In genomic region chr4:1039493-1040343, GRCh38 we compare ENCODE assay signal across 10 cellular contexts. TPM values are rescaled to one million over a fixed set of nuclear protein-coding genes. Genes with fewer than 3 reads are reported as not detected.
A peak's percentile ranks its signal among the peaks of the same experiment; 100 is the strongest.
DNase-seq lines count a peak whose midpoint lies in the region; ATAC-seq and TF ChIP-seq lines count a peak whose summit lies in the region.
"Had no signal": no experiment of that assay in that cellular context is flagged by ENCODE, and none has a peak within 500 bp of the region (broad histone marks: within the 10 kb centered on the region; RNA-seq: fewer than 3 reads in every experiment).

No MANE protein-coding gene starts in this region.

- no peaks in the 10 kb centered on the region for H3K9me2 ChIP-seq in SK-N-SH

- H3K9me3 Mint-ChIP-seq in chondrocyte (ENCODE audit: low read depth) = no peaks in the 10 kb centered on the region
- H3K9me3 Mint-ChIP-seq: T-helper 1 cell treated with Interleukin-12 subunit alpha and Interleukin-12 subunit beta and Interleukin-4 antibody, amounts not matched to agents 30 μg/mL and 1 μg/mL, for 36 hours had no signal

- no peak for DNase-seq in SK-N-SH
- no peak for DNase-seq in chondrocyte (ENCODE audit: low spot score)
- no peak for DNase-seq in lower lobe of right lung
- peak; percentile 84 to 90 for DNase-seq in aorta
- DNase-seq in NCI-H1694 treated with DMSO at 0.1 percent for 48 hours (lab: John Stamatoyannopoulos, UW) = no peak
- no peak for DNase-seq in caudate nucleus (lab: John Stamatoyannopoulos, UW)
- DNase-seq: NCI-H2081 treated with DMSO at 0.1 percent for 48 hours had no signal

- H3K27ac Mint-ChIP-seq in chondrocyte (ENCODE audit: unreplicated experiment) = peak overlapping the region; percentile 80
- H3K27ac Mint-ChIP-seq: T-helper 1 cell treated with Interleukin-12 subunit alpha and Interleukin-12 subunit beta and Interleukin-4 antibody, amounts not matched to agents 30 μg/mL and 1 μg/mL, for 36 hours had no signal

- H3K9ac ChIP-seq in SK-N-SH = no peak overlapping the region

- TF ChIP-seq CTCF in SK-N-SH (IDR thresholded peaks at IDR 0.05) (no peak), chondrocyte (IDR thresholded peaks at IDR 0.05) (no peak), lower lobe of right lung (IDR thresholded peaks at IDR 0.05) (no peak)

- H3K27ac ChIP-seq in SK-N-SH (ENCODE audit: low read depth in 2 of 2, low read length in 1 of 2) (no peak overlapping the region), lower lobe of right lung (peak overlapping the region; percentile 56), aorta (ENCODE audit: low read depth in 1 of 2, low read length in 2 of 2) (peak overlapping the region; percentile 14 to 72), caudate nucleus (ENCODE audit: low read depth, low read length) (no peak overlapping the region)

- H3F3A ChIP-seq in SK-N-SH (replicated peaks; ENCODE audit: insufficient read depth) = peaks cover 3% of the 10 kb centered on the region

- H3K36me3 Mint-ChIP-seq in chondrocyte (ENCODE audit: low read depth) = no peaks in the 10 kb centered on the region

- CTCF ChIA-PET in SK-N-SH (lab: Yijun Ruan, JAX) = no interaction called here

- no peak overlapping the region for H3K4me3 ChIP-seq in SK-N-SH (ENCODE audit: low read depth in 2 of 2, low read length in 1 of 2)
- H3K4me3 ChIP-seq in lower lobe of right lung = no peak overlapping the region
- H3K4me3 ChIP-seq in aorta (ENCODE audit: low read length in 2 of 2) = no peak overlapping the region

- H3K36me3 ChIP-seq in SK-N-SH (replicated peaks in 1 of 2; ENCODE audit: control insufficient read depth in 1 of 2, insufficient read depth in 2 of 2, low read length in 1 of 2) (no peaks in the 10 kb centered on the region), lower lobe of right lung (no peaks in the 10 kb centered on the region), aorta (ENCODE audit: control insufficient read depth in 1 of 2, insufficient read depth in 2 of 2, low read length in 1 of 2) (no peaks in the 10 kb centered on the region)

- ATAC-seq in SK-N-SH treated with all-trans-retinoic acid at 6 μM for 48 hours = peak; percentile 23; the same call in 1 of the 3 replicates
- ATAC-seq in lower lobe of right lung = peak in 1 of 2 donors; percentile 23
- ATAC-seq in aorta (ENCODE audit: low FRiP score) = peak; percentile 53
- ATAC-seq in HG03439 (IDR thresholded peaks at IDR 0.05; ENCODE audit: unreplicated experiment) = no peak

- no peaks in the 10 kb centered on the region for H3K9me3 ChIP-seq in SK-N-SH
- H3K9me3 ChIP-seq in lower lobe of right lung = no peaks in the 10 kb centered on the region
- no peaks in the 10 kb centered on the region for H3K9me3 ChIP-seq in aorta (ENCODE audit: control insufficient read depth, low read length)

- POLR2A ChIA-PET in SK-N-SH (lab: Yijun Ruan, JAX) = no interaction called here

- H3K4me1 Mint-ChIP-seq in chondrocyte (ENCODE audit: low read depth) = peaks cover 54% of the 10 kb centered on the region

- no peak overlapping the region for H3K4me3 Mint-ChIP-seq in chondrocyte (ENCODE audit: unreplicated experiment)
- H3K4me3 Mint-ChIP-seq: T-helper 1 cell treated with Interleukin-12 subunit alpha and Interleukin-12 subunit beta and Interleukin-4 antibody, amounts not matched to agents 30 μg/mL and 1 μg/mL, for 36 hours had no signal

- no peaks in the 10 kb centered on the region for H3K27me3 Mint-ChIP-seq in chondrocyte (ENCODE audit: low read depth)

- H3K27me3 ChIP-seq in SK-N-SH (ENCODE audit: insufficient read depth) (peaks cover under 1% of the 10 kb centered on the region; the same call in 1 of the 2 replicates), lower lobe of right lung (ENCODE audit: low read depth) (peaks cover 21% of the 10 kb centered on the region), aorta (ENCODE audit: control insufficient read depth in 1 of 2, insufficient read depth in 2 of 2, low read length in 1 of 2) (no peaks in the 10 kb centered on the region)

- no peaks in the 10 kb centered on the region for H3K79me2 ChIP-seq in SK-N-SH (ENCODE audit: insufficient read depth)

- no peak overlapping the region for H2AFZ ChIP-seq in SK-N-SH (ENCODE audit: low read depth)

- no peaks in the 10 kb centered on the region for H4K20me1 ChIP-seq in SK-N-SH (ENCODE audit: insufficient read depth)

- H3K4me1 ChIP-seq in SK-N-SH (ENCODE audit: control insufficient read depth in 1 of 2, insufficient read depth in 2 of 2, low read depth in 1 of 2, low read length in 1 of 2) (peaks cover 3 to 21% of the 10 kb centered on the region in 2 experiments; a peak in 2 of 4 replicates), lower lobe of right lung (peaks cover 28% of the 10 kb centered on the region), aorta (ENCODE audit: control insufficient read depth in 1 of 2, insufficient read depth in 2 of 2, low read length in 2 of 2) (no peaks in the 10 kb centered on the region)

- H3K4me2 ChIP-seq in SK-N-SH = no peak overlapping the region

- WGBS in SK-N-SH (ENCODE audit: low lambda C conversion rate) = 90% methylated on average over 9 of the region's 20 CpGs
- 26 to 31% methylated on average over 19 to 20 of the region's 20 CpGs for WGBS in aorta, 2 donors

- no peak for TF ChIP-seq RAD21 in SK-N-SH (IDR thresholded peaks at IDR 0.05; ENCODE audit: low read length)

- intact Hi-C loops in lower lobe of right lung (cut with DNase I) = no loop called here
- intact Hi-C loops in aorta (cut with DNase I) = loop anchor here in 1 of 2 donors (10.0 kb wide), 1 partner anchor 675 kb away; the partner anchor contains the start of gene SLBP

- no peak for TF ChIP-seq EP300 in SK-N-SH (IDR thresholded peaks at IDR 0.05; ENCODE audit: borderline replicate concordance in 1 of 2, low read depth in 1 of 2, low read length in 1 of 2)

TF ChIP-seq in SK-N-SH treated with all-trans-retinoic acid at 6 μM for 48 hours, 23 proteins besides CTCF, POLR2A, EP300 and RAD21 (continues in another document):
- no peak for TF ChIP-seq ZC3H10 (CRISPR knock-in tag; IDR thresholded peaks at IDR 0.05)
- TF ChIP-seq OSR1 (CRISPR knock-in tag; IDR thresholded peaks at IDR 0.05) = no peak
- no peak for TF ChIP-seq SNAI2 (CRISPR knock-in tag; IDR thresholded peaks at IDR 0.05)
- no peak for TF ChIP-seq ZFP30 (CRISPR knock-in tag; IDR thresholded peaks at IDR 0.05)
- TF ChIP-seq CSRNP3 (CRISPR knock-in tag; IDR thresholded peaks at IDR 0.05) = no peak
- TF ChIP-seq PPARA (CRISPR knock-in tag; IDR thresholded peaks at IDR 0.05; ENCODE audit: borderline replicate concordance) = no peak
- TF ChIP-seq ZNF565 (CRISPR knock-in tag; conservative IDR thresholded peaks at IDR 0.05; ENCODE audit: low read depth) = no peak

TF ChIP-seq in SK-N-SH, 30 proteins besides CTCF, POLR2A, EP300 and RAD21 (continues in another document):
- TF ChIP-seq IRF3 (IDR thresholded peaks at IDR 0.05; ENCODE audit: low read depth, low read length) = no peak
- no peak for TF ChIP-seq YY1 (IDR thresholded peaks at IDR 0.05; ENCODE audit: low read depth)
- no peak for TF ChIP-seq SIN3A (IDR thresholded peaks at IDR 0.05; ENCODE audit: borderline replicate concordance, low read depth, low read length)
- TF ChIP-seq ZBTB33 (IDR thresholded peaks at IDR 0.05; ENCODE audit: borderline replicate concordance, low read depth) = no peak
- no peak for TF ChIP-seq FOXM1 (IDR thresholded peaks at IDR 0.05; ENCODE audit: low read depth)

RNA-seq across cellular contexts. Expression of gene FGFRL1, which starts 28.3 kb away (rescaled TPM):
- 18.9 and 22.5 TPM in 2 replicates for polyA plus RNA-seq in SK-N-SH (2012; rRNA removed)
- 11.5 and 26.0 TPM in 2 replicates for polyA plus RNA-seq in SK-N-SH (2012; cell fraction: cytosol; rRNA removed)
- polyA plus RNA-seq in SK-N-SH (2012; cell fraction: nucleus; rRNA removed) = 32.3 and 42.1 TPM in 2 replicates
- 70.4 to 76.3 TPM (median 75.7 TPM) in 3 replicates for total RNA-seq in chondrocyte
- total RNA-seq in lower lobe of right lung = 23.4 TPM
- total RNA-seq in aorta = 10 to 100 TPM; 28.9 to 32.9 TPM
- polyA plus RNA-seq in aorta = 10 to 100 TPM in 1 of 2 donors, 1 to 10 TPM in 1; 6.9 to 19.5 TPM

RNA-seq across cellular contexts. Expression of gene SLC26A1, which starts 46.5 kb away (rescaled TPM):
- polyA plus RNA-seq in SK-N-SH (2012; rRNA removed) (0.05 and 0.08 TPM in 2 replicates), aorta (under 1 TPM; 0.38 to 0.87 TPM)
- 0.04 and 0.13 TPM in 2 replicates for polyA plus RNA-seq in SK-N-SH (2012; cell fraction: cytosol; rRNA removed)
- 0.48 and 0.63 TPM in 2 replicates for polyA plus RNA-seq in SK-N-SH (2012; cell fraction: nucleus; rRNA removed)
- total RNA-seq in chondrocyte (0.72 to 1.6 TPM (median 0.75 TPM) in 3 replicates), lower lobe of right lung (1.0 TPM), aorta (under 1 TPM in 1 of 2 donors, not detected in 1; 0.45 TPM)

RNA-seq across cellular contexts. Expression of gene IDUA, which starts 52.9 kb away (rescaled TPM):
- polyA plus RNA-seq in SK-N-SH (2012; rRNA removed) (24.4 and 32.1 TPM in 2 replicates), aorta (10 to 100 TPM in 1 of 2 donors, 1 to 10 TPM in 1; 5.9 to 42.5 TPM)
- polyA plus RNA-seq in SK-N-SH (2012; cell fraction: cytosol; rRNA removed) = 5.1 and 7.1 TPM in 2 replicates
- polyA plus RNA-seq in SK-N-SH (2012; cell fraction: nucleus; rRNA removed) = 333 and 514 TPM in 2 replicates
- total RNA-seq in chondrocyte (42.6 to 53.0 TPM (median 46.0 TPM) in 3 replicates), lower lobe of right lung (46.0 TPM), aorta (10 to 100 TPM; 27.5 to 44.2 TPM)

Comparison
In these comparisons a context has a peak if more than half of its experiments do, and no peak if none do; other contexts are left out.
1. DNase-seq: peak in aorta (2 of 2); none in SK-N-SH (single experiment), chondrocyte (single experiment), lower lobe of right lung (single experiment), NCI-H1694 treated with DMSO at 0.1 percent for 48 hours (single experiment) and caudate nucleus (0 of 61).
2. H3K27ac ChIP-seq: peak in lower lobe of right lung (single experiment) and aorta (2 of 2); none in SK-N-SH (0 of 2) and caudate nucleus (single experiment).